2 cellular contexts compared by ENCODE assay signal in genomic region chr1:934991-935750, GRCh38.
TF ChIP-seq lines count a peak whose summit lies in the region.

No MANE protein-coding gene starts in this region.

TF ChIP-seq in K562, 482 proteins besides CTCF, POLR2A, EP300 and RAD21:
- TF ChIP-seq SAFB (IDR thresholded peaks at IDR 0.05; ENCODE audit: borderline replicate concordance, low read depth, low read length) (peak; percentile 70; the same call in 1 of the 2 replicates), ZBTB7A (IDR thresholded peaks at IDR 0.05; ENCODE audit: borderline replicate concordance, control insufficient read depth, low read depth, low read length) (0 out of 2 replicates have a peak, but pooled peaks have one; percentile 17), FIP1L1 (IDR thresholded peaks at IDR 0.05; ENCODE audit: low read depth, low read length, poor library complexity, severe bottlenecking) (peak; percentile 23), MAFG (tag; conservative IDR thresholded peaks at IDR 0.05) (no peak), MYBL2 (IDR thresholded peaks at IDR 0.05; ENCODE audit: low read depth) (no peak), MYBL2 (CRISPR knock-in tag; IDR thresholded peaks at IDR 0.05; ENCODE audit: borderline replicate concordance) (peak; percentile 25; the same call in 1 of the 2 replicates), XRCC4 (IDR thresholded peaks at IDR 0.05; ENCODE audit: extremely low read depth, insufficient read depth, insufficient read length) (no peak), MAX (CRISPR knock-in tag; IDR thresholded peaks at IDR 0.05) (peak; percentile 33; the same call in 1 of the 2 replicates), EGR1 (conservative IDR thresholded peaks at IDR 0.05) (peak; percentile 62), IRF2 (CRISPR knock-in tag; IDR thresholded peaks at IDR 0.05) (0 out of 2 replicates have a peak, but pooled peaks have one; percentile 54), ZNF740 (CRISPR knock-in tag; IDR thresholded peaks at IDR 0.05) (0 out of 2 replicates have a peak, but pooled peaks have one; percentile 28), ZNF740 (tag; IDR thresholded peaks at IDR 0.05) (no peak), ARID4B (CRISPR knock-in tag; IDR thresholded peaks at IDR 0.05) (0 out of 2 replicates have a peak, but pooled peaks have one; percentile 27)

TF ChIP-seq in SK-N-SH, 30 proteins besides CTCF, POLR2A, EP300 and RAD21:
- TF ChIP-seq SIN3A (IDR thresholded peaks at IDR 0.05; ENCODE audit: borderline replicate concordance, low read depth, low read length) (no peak), YY1 (IDR thresholded peaks at IDR 0.05; ENCODE audit: low read depth) (no peak), EZH2phosphoT487 (IDR thresholded peaks at IDR 0.05; ENCODE audit: borderline replicate concordance, low read depth) (no peak), PBX3 (IDR thresholded peaks at IDR 0.05) (no peak), MEF2A (IDR thresholded peaks at IDR 0.05; ENCODE audit: borderline replicate concordance, low read depth) (no peak), FOXM1 (IDR thresholded peaks at IDR 0.05; ENCODE audit: low read depth) (no peak), TCF12 (IDR thresholded peaks at IDR 0.05) (no peak), GABPA (IDR thresholded peaks at IDR 0.05; ENCODE audit: low read depth) (no peak), POLR2AphosphoS5 (IDR thresholded peaks at IDR 0.05; ENCODE audit: low read depth, low read length) (no peak), FOSL2 (IDR thresholded peaks at IDR 0.05; ENCODE audit: borderline replicate concordance, low read depth) (no peak)
